In genomic region chr1:116825735-116826438, GRCh38 we compare ENCODE assay signal across 7 cellular contexts.
DNase-seq lines count a peak whose midpoint lies in the region; ATAC-seq, FAIRE-seq and TF ChIP-seq lines count a peak whose summit lies in the region.

No MANE protein-coding gene starts in this region.

- H3K9me3 Mint-ChIP-seq in GM23338, result no peaks in the 10 kb centered on the region
- H3K9me3 Mint-ChIP-seq in activated naive CD8-positive, alpha-beta T cell treated with anti-CD3 and anti-CD28 coated beads for 36 hours, result peaks cover 11% of the 10 kb centered on the region

- TF ChIP-seq CTCF in GM23338 (conservative IDR thresholded peaks at IDR 0.05; ENCODE audit: low read depth in 2 of 2), result peak in 1 of 2 experiments; percentile 22; a peak in 1 of 4 replicates
- no peak for TF ChIP-seq CTCF in pancreas (IDR thresholded peaks at IDR 0.05)

- H3K4me2 ChIP-seq in GM23338, result no peak overlapping the region

- H3K4me3 ChIP-seq in GM23338, result no peak overlapping the region
- no peak overlapping the region for H3K4me3 ChIP-seq in pancreas

- H3K27ac ChIP-seq in GM23338 (ENCODE audit: low read depth) (no peak overlapping the region), pancreas (peak overlapping the region in 1 of 4 donors; percentile 66)

- FAIRE-seq in pancreas (lab: Jason Lieb, UNC), result no peak

- no peaks in the 10 kb centered on the region for H3K36me3 Mint-ChIP-seq in GM23338 (ENCODE audit: low read depth)
- peaks cover 25% of the 10 kb centered on the region for H3K36me3 Mint-ChIP-seq in activated naive CD8-positive, alpha-beta T cell treated with anti-CD3 and anti-CD28 coated beads for 36 hours

- no peaks in the 10 kb centered on the region for H3K79me2 ChIP-seq in GM23338 (replicated peaks; ENCODE audit: insufficient read depth)

- no peak overlapping the region for H3K27ac Mint-ChIP-seq in GM23338
- H3K27ac Mint-ChIP-seq in activated naive CD8-positive, alpha-beta T cell treated with anti-CD3 and anti-CD28 coated beads for 36 hours, result peak overlapping the region; percentile 94

- peaks cover 10% of the 10 kb centered on the region for H3K4me1 Mint-ChIP-seq in GM23338
- peaks cover 46% of the 10 kb centered on the region for H3K4me1 Mint-ChIP-seq in activated naive CD8-positive, alpha-beta T cell treated with anti-CD3 and anti-CD28 coated beads for 36 hours

- H3K27me3 ChIP-seq in GM23338 (ENCODE audit: insufficient read depth) (no peaks in the 10 kb centered on the region), pancreas (no peaks in the 10 kb centered on the region)

- no peaks in the 10 kb centered on the region for H3K36me3 ChIP-seq in GM23338 (ENCODE audit: insufficient read depth)
- no peaks in the 10 kb centered on the region for H3K36me3 ChIP-seq in pancreas

- no peaks in the 10 kb centered on the region for H4K20me1 ChIP-seq in GM23338 (replicated peaks; ENCODE audit: insufficient read depth)

- 75 to 79% methylated on average over 10 of the region's 10 CpGs for WGBS in pancreas, 2 donors

- H3K27me3 Mint-ChIP-seq in GM23338 (ENCODE audit: insufficient read depth, low read depth, poor library complexity), result peaks cover 12% of the 10 kb centered on the region
- no peaks in the 10 kb centered on the region for H3K27me3 Mint-ChIP-seq in activated naive CD8-positive, alpha-beta T cell treated with anti-CD3 and anti-CD28 coated beads for 36 hours

- no peaks in the 10 kb centered on the region for H3F3A ChIP-seq in GM23338 (replicated peaks; ENCODE audit: low read depth)

- H3K9me3 ChIP-seq in pancreas, result no peaks in the 10 kb centered on the region

- H3K4me3 Mint-ChIP-seq in GM23338, result no peak overlapping the region
- H3K4me3 Mint-ChIP-seq in activated naive CD8-positive, alpha-beta T cell treated with anti-CD3 and anti-CD28 coated beads for 36 hours, result peak overlapping the region; percentile 83

- intact Hi-C loops in pancreas (cut with DNase I), result no loop called here

- peak overlapping the region; percentile 20 for H2AFZ ChIP-seq in GM23338

- H3K4me1 ChIP-seq in GM23338 (ENCODE audit: insufficient read depth) (no peaks in the 10 kb centered on the region), pancreas (peaks cover 14 to 23% (median 18%) of the 10 kb centered on the region in 3 donors)

- no peak for DNase-seq in GM23338 (ENCODE audit: low spot score)
- peak; percentile 79 to 92 for DNase-seq in NCI-H2081 (lab: John Stamatoyannopoulos, UW)
- no peak for DNase-seq in activated naive CD8-positive, alpha-beta T cell treated with anti-CD3 and anti-CD28 coated beads for 36 hours
- no peak for DNase-seq in pancreas
- DNase-seq in hippocampal formation (lab: John Stamatoyannopoulos, UW), result no peak
- DNase-seq in NK-92 (lab: John Stamatoyannopoulos, UW; ENCODE audit: unreplicated experiment), result no peak

- H3K9me2 ChIP-seq in GM23338 (ENCODE audit: insufficient read depth), result peaks cover 7% of the 10 kb centered on the region; the same call in 1 of the 2 replicates

- ATAC-seq in GM23338, result no peak
- ATAC-seq in pancreas, result peak in 3 of 4 donors; percentile 17 to 23 (median 23)
- no peak for ATAC-seq in HG02623 (IDR thresholded peaks at IDR 0.05; ENCODE audit: unreplicated experiment)

TF ChIP-seq in GM23338, 12 proteins besides CTCF, POLR2A, EP300 and RAD21:
- no peak for TF ChIP-seq EZH2phosphoT487 (IDR thresholded peaks at IDR 0.05; ENCODE audit: unreplicated experiment)

Comparison
In these comparisons a context has a peak if more than half of its experiments do, and no peak if none do; other contexts are left out.
1. ATAC-seq: peak in pancreas (3 of 4); none in GM23338 (single experiment) and HG02623 (single experiment).
2. DNase-seq: peak in NCI-H2081 (2 of 2); none in GM23338 (single experiment), activated naive CD8-positive, alpha-beta T cell treated with anti-CD3 and anti-CD28 coated beads for 36 hours (single experiment), pancreas (0 of 6), hippocampal formation (0 of 2) and NK-92 (single experiment).